In genomic region chr17:64006361-64007088, GRCh38 we compare ENCODE assay signal across 11 cellular contexts. TPM values are rescaled to one million over a fixed set of nuclear protein-coding genes. Genes with fewer than 3 reads are reported as not detected.
A peak's percentile ranks its signal among the peaks of the same experiment; 100 is the strongest.
DNase-seq lines count a peak whose midpoint lies in the region; ATAC-seq and TF ChIP-seq lines count a peak whose summit lies in the region.
"Had no signal": no experiment of that assay in that cellular context is flagged by ENCODE, and none has a peak within 500 bp of the region (broad histone marks: within the 10 kb centered on the region; RNA-seq: fewer than 3 reads in every experiment).

No MANE protein-coding gene starts in this region.

- no peak overlapping the region for H3K27ac Mint-ChIP-seq in CD14-positive monocyte

- ATAC-seq in GM18870 (IDR thresholded peaks at IDR 0.05; ENCODE audit: unreplicated experiment) (no peak), GM21619 (IDR thresholded peaks at IDR 0.05; ENCODE audit: unreplicated experiment) (no peak)

- H3K9me3 ChIP-seq in PC-9 (ENCODE audit: insufficient read depth, low read depth): no peaks in the 10 kb centered on the region; the same call in 1 of the 2 replicates
- H3K9me3 ChIP-seq in osteoblast (ENCODE audit: low read depth, low read length): no peaks in the 10 kb centered on the region

- POLR2A ChIA-PET in PC-9 (lab: Charles Lee; ENCODE audit: unreplicated experiment): interaction anchor here (0.6 to 0.8 kb wide), 2 partner anchors 104 to 238 kb away, joined by 4 to 7 read pairs; no protein-coding TSS in a partner anchor

- peaks cover 31% of the 10 kb centered on the region for H3F3A ChIP-seq in PC-9 (ENCODE audit: insufficient read depth, low read depth)

- H3K4me3 ChIP-seq in PC-9: no peak overlapping the region
- H3K4me3 ChIP-seq in fibroblast of the aortic adventitia (ENCODE audit: low read depth, low read length): no peak overlapping the region
- H3K4me3 ChIP-seq in osteoblast (ENCODE audit: insufficient read depth, low read length): no peak overlapping the region

- peaks cover 0 to 2% (median 0%) of the 10 kb centered on the region in 3 donors for H3K27me3 Mint-ChIP-seq in CD14-positive monocyte (ENCODE audit: low read depth in 3 of 3)

- H3K4me1 ChIP-seq in PC-9 (replicated peaks; ENCODE audit: insufficient read depth): peaks cover 63% of the 10 kb centered on the region
- peaks cover 24% of the 10 kb centered on the region for H3K4me1 ChIP-seq in osteoblast (ENCODE audit: insufficient read depth, low read length)

- peaks cover 49 to 65% of the 10 kb centered on the region in 2 donors for H3K36me3 Mint-ChIP-seq in CD14-positive monocyte

- H3K27ac ChIP-seq in PC-9 (0 out of 2 replicates have a peak overlapping the region, but pooled peaks have one; percentile 11), osteoblast (ENCODE audit: low read depth, low read length) (no peak overlapping the region)

- no peak overlapping the region for H3K4me3 Mint-ChIP-seq in CD14-positive monocyte

- H4K20me1 ChIP-seq in PC-9 (ENCODE audit: insufficient read depth) (no peaks in the 10 kb centered on the region), osteoblast (ENCODE audit: insufficient read depth, low read length) (no peaks in the 10 kb centered on the region)

- H3K4me2 ChIP-seq in PC-9 (peak overlapping the region; percentile 59; the same call in 1 of the 2 replicates), osteoblast (ENCODE audit: insufficient read depth, low read length) (peak overlapping the region; percentile 36)

- no peaks in the 10 kb centered on the region for H3K36me3 ChIP-seq in PC-9 (ENCODE audit: low read depth)
- no peaks in the 10 kb centered on the region for H3K36me3 ChIP-seq in osteoblast (ENCODE audit: insufficient read depth, low read length)

- BruUV-seq in PC-9 (replicated peaks; lab: Mats Ljungman, UMichigan): no TSS peak

- peaks cover 54% of the 10 kb centered on the region for H3K4me1 Mint-ChIP-seq in CD14-positive monocyte

- H3K27me3 ChIP-seq in PC-9 (ENCODE audit: insufficient read depth, low read depth) (no peaks in the 10 kb centered on the region), osteoblast (ENCODE audit: insufficient read depth, low read length) (no peaks in the 10 kb centered on the region)

- intact Hi-C loops in CD14-positive monocyte (cut with micrococcal nuclease) (no loop called here), PC-9 (cut with micrococcal nuclease; ENCODE audit: unreplicated experiment) (no loop called here)

- peak; percentile 37 for DNase-seq in CD14-positive monocyte (ENCODE audit: low spot score)
- no peak for DNase-seq in PC-9
- peak; percentile 57 for DNase-seq in fibroblast of the aortic adventitia (ENCODE audit: low read depth)
- peak; percentile 93 for DNase-seq in osteoblast (ENCODE audit: insufficient read length, low spot score, missing footprints)
- no peak for DNase-seq in NCI-H69 (lab: John Stamatoyannopoulos, UW)
- no peak for DNase-seq in SIG-M5 (lab: John Stamatoyannopoulos, UW)
- DNase-seq: foreskin melanocyte, T-helper 2 cell had no signal

- H3K9me2 ChIP-seq in PC-9 (ENCODE audit: insufficient read depth): no peaks in the 10 kb centered on the region

- H3K9me3 Mint-ChIP-seq in CD14-positive monocyte: peaks cover 0 to 4% (median 0%) of the 10 kb centered on the region in 7 donors

- no peak overlapping the region for H2AFZ ChIP-seq in PC-9
- H2AFZ ChIP-seq in osteoblast (ENCODE audit: low read length): peak overlapping the region; percentile 59

- TF ChIP-seq CTCF in CD14-positive monocyte (IDR thresholded peaks at IDR 0.05) (no peak), PC-9 (conservative IDR thresholded peaks at IDR 0.05) (no peak), fibroblast of the aortic adventitia (IDR thresholded peaks at IDR 0.05; ENCODE audit: insufficient read depth, low read length) (no peak), osteoblast (IDR thresholded peaks at IDR 0.05; ENCODE audit: extremely low read depth, low read depth, low read length) (no peak)

- no peaks in the 10 kb centered on the region for H3K79me2 ChIP-seq in PC-9 (ENCODE audit: low read depth)
- H3K79me2 ChIP-seq in osteoblast (ENCODE audit: insufficient read depth, low read length): no peaks in the 10 kb centered on the region

- CTCF ChIA-PET in PC-9 (lab: Charles Lee): interaction anchor here (0.6 kb wide), 2 partner anchors 87 to 256 kb away, joined by 3 to 15 read pairs; no protein-coding TSS in a partner anchor

RNA-seq across cellular contexts. Expression of gene PRR29, which starts 8.4 kb away (rescaled TPM):
- 1 to 10 TPM; 1.4 to 2.1 TPM for polyA plus RNA-seq in CD14-positive monocyte
- total RNA-seq in PC-9 (2021) (2.4 and 2.8 TPM in 2 replicates), fibroblast of the aortic adventitia (ENCODE audit: low replicate concordance) (0.99 and 1.4 TPM in 2 replicates), osteoblast (0.36 and 0.88 TPM in 2 replicates)
- total RNA-seq: NCI-H460 had no signal

RNA-seq across cellular contexts. Expression of gene ICAM2, which starts 13.9 kb away (rescaled TPM):
- 100 to 1,000 TPM; 174 to 186 TPM for polyA plus RNA-seq in CD14-positive monocyte
- total RNA-seq in PC-9 (2021) (7.8 and 9.2 TPM in 2 replicates), fibroblast of the aortic adventitia (ENCODE audit: low replicate concordance) (2.6 and 3.0 TPM in 2 replicates), osteoblast (6.5 and 8.5 TPM in 2 replicates)
- total RNA-seq: NCI-H460 had no signal

RNA-seq across cellular contexts. Expression of gene SCN4A, which starts 33.8 kb away (rescaled TPM):
- not detected for polyA plus RNA-seq in CD14-positive monocyte
- total RNA-seq in PC-9 (2021): 1.4 and 1.7 TPM in 2 replicates
- total RNA-seq in fibroblast of the aortic adventitia (ENCODE audit: low replicate concordance): 0.18 TPM in 1 of 2 replicates, not detected in the other
- total RNA-seq in osteoblast: under 0.01 TPM in 1 of 2 replicates, not detected in the other

Comparison
In these comparisons a context has a peak if more than half of its experiments do, and no peak if none do; other contexts are left out.
1. DNase-seq: peak in CD14-positive monocyte (single experiment), fibroblast of the aortic adventitia (single experiment) and osteoblast (single experiment); none in PC-9 (0 of 2), NCI-H69 (single experiment) and SIG-M5 (single experiment).